Comparison of ENCODE assay signal across 7 cellular contexts in genomic region chr4:5658992-5659391, GRCh38. TPM values are rescaled to one million over a fixed set of nuclear protein-coding genes. Genes with fewer than 3 reads are reported as not detected.
"Had no signal": no experiment of that assay in that cellular context is flagged by ENCODE, and none has a peak within 500 bp of the region (broad histone marks: within the 10 kb centered on the region; RNA-seq: fewer than 3 reads in every experiment).

No MANE protein-coding gene starts in this region.

- H3K27ac Mint-ChIP-seq: H9 had no signal

- ATAC-seq: K562 had no signal

- DNase-seq: GM23248, GOT3, H9, HCEC 1CT, IMR-90 had no signal

- H3K4me1 Mint-ChIP-seq: H9 had no signal

- H3K4me3 Mint-ChIP-seq: H9 had no signal

RNA-seq across cellular contexts. Expression of gene EVC2, which starts 49.4 kb away (rescaled TPM):
- total RNA-seq: HT-29 had no signal

RNA-seq across cellular contexts. Expression of gene EVC, which starts 52.0 kb away (rescaled TPM):
- total RNA-seq: HT-29 had no signal
